8 cellular contexts compared by ENCODE assay signal in genomic region chr11:65662247-65662801, GRCh38. TPM values are rescaled to one million over a fixed set of nuclear protein-coding genes. Genes with fewer than 3 reads are reported as not detected.
DNase-seq lines count a peak whose midpoint lies in the region; ATAC-seq and TF ChIP-seq lines count a peak whose summit lies in the region.

No MANE protein-coding gene starts in this region.

- H3K36me3 Mint-ChIP-seq in CD4-positive, alpha-beta T cell (ENCODE audit: low read depth) = peaks cover 46% of the 10 kb centered on the region
- H3K36me3 Mint-ChIP-seq in activated naive CD8-positive, alpha-beta T cell treated with anti-CD3 and anti-CD28 coated beads, Interleukin-2, amount 50 U/mL, for 24 hours (ENCODE audit: low read depth) = peaks cover 33% of the 10 kb centered on the region

- H3K9me3 ChIP-seq in CD4-positive, alpha-beta T cell (ENCODE audit: control insufficient read depth, low read length) = no peaks in the 10 kb centered on the region
- H3K9me3 ChIP-seq in thymus (ENCODE audit: control insufficient read depth) = no peaks in the 10 kb centered on the region

- intact Hi-C loops in CD4-positive, alpha-beta T cell (cut with DNase I, micrococcal nuclease) = loop anchor here (1.0 to 5.0 kb wide), 3 partner anchors 9 to 90 kb away; partner anchors contain the start of genes FAM89B (in 1 of the 2), KAT5 (in 1 of the 2) and ZNRD2 (in 1 of the 2)

- peaks cover 9% of the 10 kb centered on the region for H3K4me1 ChIP-seq in thymus (ENCODE audit: control insufficient read depth, insufficient read depth, low read length)

- ATAC-seq in CD4-positive, alpha-beta T cell (ENCODE audit: poor library complexity) = no peak
- peak; percentile 16 for ATAC-seq in HG02610 (IDR thresholded peaks at IDR 0.05; ENCODE audit: unreplicated experiment)
- peak; percentile 8 for ATAC-seq in activated naive CD8-positive, alpha-beta T cell treated with anti-CD3 and anti-CD28 coated beads, Interleukin-2, amount 50 U/mL, for 24 hours
- peak; percentile 20 for ATAC-seq in left lobe of liver
- no peak for ATAC-seq in HG02642 (IDR thresholded peaks at IDR 0.05; ENCODE audit: poor library complexity, unreplicated experiment)

- no peaks in the 10 kb centered on the region for H3K9me3 Mint-ChIP-seq in CD4-positive, alpha-beta T cell
- H3K9me3 Mint-ChIP-seq in activated naive CD8-positive, alpha-beta T cell treated with anti-CD3 and anti-CD28 coated beads, Interleukin-2, amount 50 U/mL, for 24 hours = no peaks in the 10 kb centered on the region

- H3K4me3 ChIP-seq in thymus (ENCODE audit: low read length) = peak overlapping the region; percentile 97

- H3K27me3 Mint-ChIP-seq in CD4-positive, alpha-beta T cell = no peaks in the 10 kb centered on the region
- no peaks in the 10 kb centered on the region for H3K27me3 Mint-ChIP-seq in activated naive CD8-positive, alpha-beta T cell treated with anti-CD3 and anti-CD28 coated beads, Interleukin-2, amount 50 U/mL, for 24 hours

- CTCF ChIA-PET in CD4-positive, alpha-beta T cell (lab: Charles Lee) = interaction anchor here (1.3 to 2.1 kb wide), 3 partner anchors 10 to 197 kb away, joined by 4 to 11 read pairs (median 5); partner anchors contain the start of gene MUS81

- TF ChIP-seq CTCF in CD4-positive, alpha-beta T cell (IDR thresholded peaks at IDR 0.05) = no peak

- peak overlapping the region; percentile 97 for H3K27ac ChIP-seq in CD4-positive, alpha-beta T cell (ENCODE audit: low read depth, low read length)
- H3K27ac ChIP-seq in thymus (ENCODE audit: low read depth) = peak overlapping the region; percentile 90

- POLR2A ChIA-PET in CD4-positive, alpha-beta T cell (lab: Charles Lee) = interaction anchor here (0.8 to 5.9 kb wide), 22 partner anchors 10 to 1345 kb away, joined by 3 to 93 read pairs (median 4); partner anchors contain the start of genes CFL1, EHBP1L1, FAM89B and KAT5

- peaks cover 37% of the 10 kb centered on the region for H3K4me1 Mint-ChIP-seq in CD4-positive, alpha-beta T cell (ENCODE audit: low read depth)
- H3K4me1 Mint-ChIP-seq in activated naive CD8-positive, alpha-beta T cell treated with anti-CD3 and anti-CD28 coated beads, Interleukin-2, amount 50 U/mL, for 24 hours = peaks cover 35% of the 10 kb centered on the region

- 1% methylated on average over 29 of the region's 29 CpGs for WGBS in thymus

- H3K36me3 ChIP-seq in thymus (ENCODE audit: control insufficient read depth, insufficient read depth) = peaks cover 43% of the 10 kb centered on the region

- peak overlapping the region; percentile 84 for H3K27ac Mint-ChIP-seq in CD4-positive, alpha-beta T cell
- peak overlapping the region; percentile 67 for H3K27ac Mint-ChIP-seq in activated naive CD8-positive, alpha-beta T cell treated with anti-CD3 and anti-CD28 coated beads, Interleukin-2, amount 50 U/mL, for 24 hours

- no peak for DNase-seq in CD4-positive, alpha-beta T cell
- no peak for DNase-seq in activated naive CD8-positive, alpha-beta T cell treated with anti-CD3 and anti-CD28 coated beads, Interleukin-2, amount 50 U/mL, for 24 hours
- no peak for DNase-seq in left lobe of liver (ENCODE audit: low spot score)
- no peak for DNase-seq in globus pallidus (ENCODE audit: low spot score)
- DNase-seq in NCI-H1092 (lab: John Stamatoyannopoulos, UW) = no peak

- no peaks in the 10 kb centered on the region for H3K27me3 ChIP-seq in CD4-positive, alpha-beta T cell (ENCODE audit: control insufficient read depth, insufficient read depth, low read length)
- no peaks in the 10 kb centered on the region for H3K27me3 ChIP-seq in thymus (ENCODE audit: control insufficient read depth, insufficient read depth)

- H3K4me3 Mint-ChIP-seq in CD4-positive, alpha-beta T cell = peak overlapping the region; percentile 89
- peak overlapping the region; percentile 86 for H3K4me3 Mint-ChIP-seq in activated naive CD8-positive, alpha-beta T cell treated with anti-CD3 and anti-CD28 coated beads, Interleukin-2, amount 50 U/mL, for 24 hours

RNA-seq across cellular contexts. Expression of gene RELA, which starts 0.4 kb away (rescaled TPM):
- total RNA-seq in CD4-positive, alpha-beta T cell = 100 to 1,000 TPM; 379 to 382 TPM
- total RNA-seq in left lobe of liver = 34.3 TPM
- polyA plus RNA-seq in thymus = 41.9 TPM

RNA-seq across cellular contexts. Expression of gene SIPA1, which starts 24.4 kb away (rescaled TPM):
- 100 to 1,000 TPM; 272 to 298 TPM for total RNA-seq in CD4-positive, alpha-beta T cell
- 29.5 TPM for total RNA-seq in left lobe of liver
- polyA plus RNA-seq in thymus = 153 TPM

RNA-seq across cellular contexts. Expression of gene PCNX3, which starts 46.7 kb away (rescaled TPM):
- total RNA-seq in CD4-positive, alpha-beta T cell = 10 to 100 TPM; 37.3 to 40.5 TPM
- 16.8 TPM for total RNA-seq in left lobe of liver
- 23.4 TPM for polyA plus RNA-seq in thymus

RNA-seq across cellular contexts. Expression of gene MAP3K11, which starts 48.3 kb away (rescaled TPM):
- 10 to 100 TPM; 45.2 to 45.8 TPM for total RNA-seq in CD4-positive, alpha-beta T cell
- 85.4 TPM for total RNA-seq in left lobe of liver
- 61.0 TPM for polyA plus RNA-seq in thymus

RNA-seq across cellular contexts. Expression of gene KAT5, which starts 49.7 kb away (rescaled TPM):
- 10 to 100 TPM; 90.9 to 99.6 TPM for total RNA-seq in CD4-positive, alpha-beta T cell
- 19.4 TPM for total RNA-seq in left lobe of liver
- 104 TPM for polyA plus RNA-seq in thymus

Comparison
In these comparisons a context has a peak if more than half of its experiments do, and no peak if none do; other contexts are left out.
1. ATAC-seq: peak in HG02610 (single experiment), activated naive CD8-positive, alpha-beta T cell treated with anti-CD3 and anti-CD28 coated beads, Interleukin-2, amount 50 U/mL, for 24 hours (single experiment) and left lobe of liver (single experiment); none in CD4-positive, alpha-beta T cell (single experiment) and HG02642 (single experiment).
2. RNA of gene RELA, which starts 0.4 kb away (total RNA-seq): 379 to 382 TPM in CD4-positive, alpha-beta T cell; 34.3 TPM in left lobe of liver (single experiment); every median in the first group is over 10 times any median in the second.